29 cellular contexts compared by ENCODE assay signal in genomic region chr7:31935671-31936070, GRCh38.
"Had no signal": no experiment of that assay in that cellular context is flagged by ENCODE, and none has a peak within 500 bp of the region (broad histone marks: within the 10 kb centered on the region; RNA-seq: fewer than 3 reads in every experiment).

No MANE protein-coding gene starts in this region.

- H3K36me3 ChIP-seq: brain microvascular endothelial cell, esophagus squamous epithelium, left ventricle myocardium inferior, spleen, suprapubic skin, tibial artery, WERI-Rb-1 had no signal

- H3K4me1 ChIP-seq: spleen, suprapubic skin had no signal

- DNase-seq: activated CD4-positive, alpha-beta T cell treated with anti-CD3 and anti-CD28 coated beads for 48 hours; activated CD4-positive, alpha-beta T cell treated with anti-CD3 and anti-CD28 coated beads, Interleukin-2, amount 50 U/mL, for 48 hours; activated CD8-positive, alpha-beta memory T cell treated with anti-CD3 and anti-CD28 coated beads, Interleukin-2, amount 50 U/mL, for 4 hours; activated gamma-delta T cell treated with Interleukin-2 at 50 U/mL for 16 hours; activated naive CD4-positive, alpha-beta T cell treated with anti-CD3 and anti-CD28 coated beads, Interleukin-2, amount 50 U/mL, for 16 hours; activated T-cell treated with anti-CD3 and anti-CD28 coated beads, Interleukin-2, amount 50 U/mL, for 1 hour; amniotic stem cell; brain microvascular endothelial cell; caudate nucleus; esophagus squamous epithelium; left ventricle myocardium inferior; naive B cell; nephron progenitor cell; nucleus accumbens; posterior cingulate gyrus; right cardiac atrium; spleen; stimulated activated naive CD4-positive, alpha-beta T cell; T1000; tibial artery; WERI-Rb-1 had no signal

- ATAC-seq: activated CD4-positive, CD25-positive, alpha-beta regulatory T cell treated with anti-CD3 and anti-CD28 coated beads, Interleukin-2, amount 50 U/mL, for 24 hours; activated T-helper 17 cell treated with anti-CD3 and anti-CD28 coated beads, Interleukin-2, amount 50 U/mL, for 72 hours; right cardiac atrium had no signal

- H3K27ac Mint-ChIP-seq: activated T-helper 17 cell treated with anti-CD3 and anti-CD28 coated beads, Interleukin-2, amount 50 U/mL, for 72 hours; naive B cell; T-helper 1 cell treated with Interleukin-12 subunit alpha and Interleukin-12 subunit beta and Interleukin-4 antibody, amounts not matched to agents 30 μg/mL and 1 μg/mL, for 36 hours had no signal

- H3K9me3 Mint-ChIP-seq: mesothelial cell of epicardium, nephron progenitor cell had no signal

- H3K9me3 ChIP-seq: esophagus squamous epithelium, suprapubic skin, tibial artery had no signal

- H3K4me3 ChIP-seq: esophagus squamous epithelium, left ventricle myocardium inferior, spleen, suprapubic skin, tibial artery had no signal

- H3K27me3 ChIP-seq: brain microvascular endothelial cell, esophagus squamous epithelium, spleen, suprapubic skin, tibial artery had no signal

- H3K4me3 Mint-ChIP-seq: activated T-helper 17 cell treated with anti-CD3 and anti-CD28 coated beads, Interleukin-2, amount 50 U/mL, for 72 hours; mesothelial cell of epicardium; naive B cell; nephron progenitor cell; T-helper 1 cell treated with Interleukin-12 subunit alpha and Interleukin-12 subunit beta and Interleukin-4 antibody, amounts not matched to agents 30 μg/mL and 1 μg/mL, for 36 hours had no signal

- H3K27me3 Mint-ChIP-seq: activated T-helper 17 cell treated with anti-CD3 and anti-CD28 coated beads, Interleukin-2, amount 50 U/mL, for 72 hours; naive B cell had no signal

- H3K4me1 Mint-ChIP-seq: activated T-helper 17 cell treated with anti-CD3 and anti-CD28 coated beads, Interleukin-2, amount 50 U/mL, for 72 hours; naive B cell had no signal

- H3K27ac ChIP-seq: epithelial cell of prostate, esophagus squamous epithelium, spleen, suprapubic skin, tibial artery, WERI-Rb-1 had no signal

- H3K36me3 Mint-ChIP-seq: mesothelial cell of epicardium, naive B cell had no signal

- FAIRE-seq: astrocyte, islet of Langerhans had no signal
